ENCODE assay signal across 8 cellular contexts in the genomic region with DNA sequence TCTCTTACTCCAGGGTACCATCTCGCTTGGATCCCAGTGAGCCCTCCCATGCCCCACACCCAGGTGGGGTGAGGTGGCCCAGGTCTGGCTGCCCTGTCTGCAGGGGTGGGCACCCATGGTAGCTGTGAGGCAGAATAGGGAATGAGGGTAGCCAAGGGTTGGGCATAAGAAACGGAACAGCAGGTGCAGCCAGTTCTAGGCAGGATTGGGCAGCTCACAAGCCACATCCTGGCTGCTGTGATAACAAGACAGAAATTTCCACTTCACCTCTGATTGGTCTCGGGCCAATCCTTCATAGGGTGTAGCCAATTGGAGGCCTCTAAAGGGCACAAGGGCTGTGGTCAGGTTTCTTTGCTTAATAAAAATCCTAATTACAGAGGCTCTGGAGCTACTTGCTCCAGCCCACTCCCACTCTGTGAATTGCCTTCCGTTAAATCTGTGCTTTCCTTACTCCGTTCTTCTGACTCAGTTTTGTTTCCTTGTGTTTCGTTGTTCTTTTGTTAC. TPM values are rescaled to one million over a fixed set of nuclear protein-coding genes. Genes with fewer than 3 reads are reported as not detected.
A peak's percentile ranks its signal among the peaks of the same experiment; 100 is the strongest.
DNase-seq lines count a peak whose midpoint lies in the region; ATAC-seq and TF ChIP-seq lines count a peak whose summit lies in the region.

No MANE protein-coding gene starts in this region.

- peak; percentile 74 for ATAC-seq in CD4-positive, alpha-beta T cell (ENCODE audit: poor library complexity)
- ATAC-seq in GM23338 (peak; percentile 17), HG02840 (IDR thresholded peaks at IDR 0.05; ENCODE audit: low FRiP score, unreplicated experiment) (no peak), GM18873 (IDR thresholded peaks at IDR 0.05; ENCODE audit: low FRiP score, unreplicated experiment) (no peak), GM18861 (IDR thresholded peaks at IDR 0.05; ENCODE audit: unreplicated experiment) (no peak)
- ATAC-seq in effector memory CD8-positive, alpha-beta T cell (replicated peaks) = peak; percentile 74
- peak; percentile 81 to 86 for ATAC-seq in stimulated activated naive B cell treated with anti-CD40 and anti-IgM and Interleukin-4, amounts not matched to agents 10 μg/mL and 1 μg/mL and 100 μg/mL, for 72 hours (replicated peaks)

- no peak overlapping the region for H3K27ac ChIP-seq in CD4-positive, alpha-beta T cell (ENCODE audit: low read depth, low read length)
- H3K27ac ChIP-seq in GM23338 (ENCODE audit: low read depth) (no peak overlapping the region), RWPE1 (no peak overlapping the region)

- DNase-seq in CD4-positive, alpha-beta T cell = peak in 1 of 10 experiments; percentile 23
- DNase-seq in GM23338 (ENCODE audit: low spot score) = peak; percentile 70
- DNase-seq in RWPE1 (ENCODE audit: low spot score) = peak; percentile 61
- peak; percentile 11 to 29 (median 19) for DNase-seq in effector memory CD8-positive, alpha-beta T cell
- peak; percentile 41 for DNase-seq in stimulated activated naive B cell treated with anti-CD40 and anti-IgM and Interleukin-4, amounts not matched to agents 10 μg/mL and 1 μg/mL and 100 μg/mL, for 72 hours

- peaks cover 21% of the 10 kb centered on the region for H3K27me3 ChIP-seq in CD4-positive, alpha-beta T cell (ENCODE audit: control insufficient read depth, insufficient read depth, low read length)
- H3K27me3 ChIP-seq in GM23338 (ENCODE audit: insufficient read depth) = peaks cover 61% of the 10 kb centered on the region

- peaks cover 4% of the 10 kb centered on the region; the same call in 1 of the 2 replicates for H3F3A ChIP-seq in GM23338 (replicated peaks; ENCODE audit: low read depth)

- CTCF ChIA-PET in CD4-positive, alpha-beta T cell (lab: Charles Lee) = no interaction called here
- CTCF ChIA-PET in RWPE1 (lab: Yijun Ruan, JAX) = interaction anchor here (1.0 kb wide), 1 partner anchor 213 kb away, joined by 5 read pairs; no protein-coding TSS in a partner anchor

- peaks cover 7% of the 10 kb centered on the region for H3K4me1 Mint-ChIP-seq in CD4-positive, alpha-beta T cell (ENCODE audit: low read depth)
- no peaks in the 10 kb centered on the region for H3K4me1 Mint-ChIP-seq in GM23338
- peaks cover 7% of the 10 kb centered on the region in 2 donors for H3K4me1 Mint-ChIP-seq in effector memory CD8-positive, alpha-beta T cell (ENCODE audit: low read depth in 2 of 2)
- peaks cover 7 to 28% of the 10 kb centered on the region in 2 donors for H3K4me1 Mint-ChIP-seq in stimulated activated naive B cell treated with anti-CD40 and anti-IgM and Interleukin-4, amounts not matched to agents 10 μg/mL and 1 μg/mL and 100 μg/mL, for 72 hours

- H3K9me3 Mint-ChIP-seq in CD4-positive, alpha-beta T cell = no peaks in the 10 kb centered on the region
- no peaks in the 10 kb centered on the region for H3K9me3 Mint-ChIP-seq in GM23338
- H3K9me3 Mint-ChIP-seq in effector memory CD8-positive, alpha-beta T cell = no peaks in the 10 kb centered on the region
- no peaks in the 10 kb centered on the region for H3K9me3 Mint-ChIP-seq in stimulated activated naive B cell treated with anti-CD40 and anti-IgM and Interleukin-4, amounts not matched to agents 10 μg/mL and 1 μg/mL and 100 μg/mL, for 72 hours

- H3K4me3 Mint-ChIP-seq in CD4-positive, alpha-beta T cell = no peak overlapping the region
- H3K4me3 Mint-ChIP-seq in GM23338 = no peak overlapping the region
- no peak overlapping the region for H3K4me3 Mint-ChIP-seq in effector memory CD8-positive, alpha-beta T cell
- no peak overlapping the region for H3K4me3 Mint-ChIP-seq in stimulated activated naive B cell treated with anti-CD40 and anti-IgM and Interleukin-4, amounts not matched to agents 10 μg/mL and 1 μg/mL and 100 μg/mL, for 72 hours

- POLR2A ChIA-PET in CD4-positive, alpha-beta T cell (lab: Charles Lee) = no interaction called here
- POLR2A ChIA-PET in RWPE1 (lab: Yijun Ruan, JAX; ENCODE audit: low non-redundant PET) = interaction anchor here (0.6 kb wide), 1 partner anchor 245 kb away, joined by 3 read pairs; no protein-coding TSS in a partner anchor

- no peak overlapping the region for H3K4me2 ChIP-seq in GM23338

- H3K4me3 ChIP-seq in GM23338 = no peak overlapping the region

- no peak overlapping the region for H3K27ac Mint-ChIP-seq in CD4-positive, alpha-beta T cell
- no peak overlapping the region for H3K27ac Mint-ChIP-seq in GM23338
- no peak overlapping the region for H3K27ac Mint-ChIP-seq in effector memory CD8-positive, alpha-beta T cell
- no peak overlapping the region for H3K27ac Mint-ChIP-seq in stimulated activated naive B cell treated with anti-CD40 and anti-IgM and Interleukin-4, amounts not matched to agents 10 μg/mL and 1 μg/mL and 100 μg/mL, for 72 hours

- intact Hi-C loops in CD4-positive, alpha-beta T cell (cut with DNase I, micrococcal nuclease) = no loop called here

- 0 out of 2 replicates have a peak, but pooled peaks cover 2% of the 10 kb centered on the region for H4K20me1 ChIP-seq in GM23338 (replicated peaks; ENCODE audit: insufficient read depth)

- TF ChIP-seq CTCF in CD4-positive, alpha-beta T cell (IDR thresholded peaks at IDR 0.05) = no peak
- no peak for TF ChIP-seq CTCF in GM23338 (conservative IDR thresholded peaks at IDR 0.05; ENCODE audit: low read depth in 2 of 2)
- no peak for TF ChIP-seq CTCF in RWPE1 (conservative IDR thresholded peaks at IDR 0.05; ENCODE audit: low read depth)

- H2AFZ ChIP-seq in GM23338 = no peak overlapping the region

- H3K36me3 Mint-ChIP-seq in CD4-positive, alpha-beta T cell (ENCODE audit: low read depth) = no peaks in the 10 kb centered on the region
- H3K36me3 Mint-ChIP-seq in GM23338 (ENCODE audit: low read depth) = no peaks in the 10 kb centered on the region
- H3K36me3 Mint-ChIP-seq in effector memory CD8-positive, alpha-beta T cell (ENCODE audit: insufficient read depth) = peaks cover 5% of the 10 kb centered on the region
- H3K36me3 Mint-ChIP-seq in stimulated activated naive B cell treated with anti-CD40 and anti-IgM and Interleukin-4, amounts not matched to agents 10 μg/mL and 1 μg/mL and 100 μg/mL, for 72 hours = no peaks in the 10 kb centered on the region

- H3K27me3 Mint-ChIP-seq in CD4-positive, alpha-beta T cell = peaks cover 32% of the 10 kb centered on the region
- peaks cover 44% of the 10 kb centered on the region for H3K27me3 Mint-ChIP-seq in GM23338 (ENCODE audit: insufficient read depth, low read depth, poor library complexity)
- H3K27me3 Mint-ChIP-seq in effector memory CD8-positive, alpha-beta T cell = peaks cover 6 to 40% of the 10 kb centered on the region in 2 donors
- peaks cover 36 to 59% of the 10 kb centered on the region in 2 donors for H3K27me3 Mint-ChIP-seq in stimulated activated naive B cell treated with anti-CD40 and anti-IgM and Interleukin-4, amounts not matched to agents 10 μg/mL and 1 μg/mL and 100 μg/mL, for 72 hours

- H3K36me3 ChIP-seq in GM23338 (ENCODE audit: insufficient read depth) = no peaks in the 10 kb centered on the region

- no peaks in the 10 kb centered on the region for H3K9me3 ChIP-seq in CD4-positive, alpha-beta T cell (ENCODE audit: control insufficient read depth, low read length)

- no peaks in the 10 kb centered on the region for H3K79me2 ChIP-seq in GM23338 (replicated peaks; ENCODE audit: insufficient read depth)

- H3K4me1 ChIP-seq in GM23338 (ENCODE audit: insufficient read depth) = no peaks in the 10 kb centered on the region

- no peaks in the 10 kb centered on the region for H3K9me2 ChIP-seq in GM23338 (ENCODE audit: insufficient read depth)

TF ChIP-seq in GM23338, 12 proteins besides CTCF, POLR2A, EP300 and RAD21 (continues in another document):
- TF ChIP-seq JUNB (IDR thresholded peaks at IDR 0.05; ENCODE audit: unreplicated experiment) = no peak
- TF ChIP-seq ZNF114 (CRISPR knock-in tag; IDR thresholded peaks at IDR 0.05) = no peak
- TF ChIP-seq NANOG (IDR thresholded peaks at IDR 0.05; ENCODE audit: borderline replicate concordance) = no peak
- TF ChIP-seq EZH2 (IDR thresholded peaks at IDR 0.05; ENCODE audit: low read depth, unreplicated experiment) = no peak
- TF ChIP-seq EZH2phosphoT487 (IDR thresholded peaks at IDR 0.05; ENCODE audit: unreplicated experiment) = no peak
- TF ChIP-seq CREB1 (CRISPR knock-in tag; IDR thresholded peaks at IDR 0.05; ENCODE audit: low read depth) = no peak
- no peak for TF ChIP-seq STAT1 (IDR thresholded peaks at IDR 0.05; ENCODE audit: unreplicated experiment)
- no peak for TF ChIP-seq ZNF331 (CRISPR knock-in tag; IDR thresholded peaks at IDR 0.05; ENCODE audit: low read depth)

RNA-seq across cellular contexts. Expression of a gene that starts 1.5 kb away (rescaled TPM):
- under 1 TPM in 1 of 2 experiments, not detected in 1; 0.42 TPM for total RNA-seq in CD4-positive, alpha-beta T cell
- 1.0 and 1.2 TPM in 2 replicates for total RNA-seq in GM23338 (2014; rRNA removed; shearing (Covaris generic))
- polyA plus RNA-seq in GM23338 (2016; fragmentation: Nextera tagmentation; extraction: Ambion mirVana) = 0.24 and 0.78 TPM in 2 replicates

RNA-seq across cellular contexts. Expression of a gene that starts 3.2 kb away (rescaled TPM):
- not detected for total RNA-seq in CD4-positive, alpha-beta T cell
- 0.58 and 1.8 TPM in 2 replicates for total RNA-seq in GM23338 (2014; rRNA removed; shearing (Covaris generic))
- 0.38 and 0.74 TPM in 2 replicates for polyA plus RNA-seq in GM23338 (2016; fragmentation: Nextera tagmentation; extraction: Ambion mirVana)

RNA-seq across cellular contexts. Expression of a gene that starts 4.0 kb away (rescaled TPM):
- not detected for total RNA-seq in CD4-positive, alpha-beta T cell
- total RNA-seq in GM23338 (2014; rRNA removed; shearing (Covaris generic)) = 0.87 TPM in 1 of 2 replicates, not detected in the other
- polyA plus RNA-seq in GM23338 (2016; fragmentation: Nextera tagmentation; extraction: Ambion mirVana) = 0.39 and 0.52 TPM in 2 replicates

RNA-seq across cellular contexts. Expression of a gene that starts 44.3 kb away (rescaled TPM):
- 10 to 100 TPM; 15.6 to 17.0 TPM for total RNA-seq in CD4-positive, alpha-beta T cell
- total RNA-seq in GM23338 (2014; rRNA removed; shearing (Covaris generic)) = 57.2 and 128 TPM in 2 replicates
- polyA plus RNA-seq in GM23338 (2016; fragmentation: Nextera tagmentation; extraction: Ambion mirVana) = 37.9 and 41.9 TPM in 2 replicates

RNA-seq across cellular contexts. Expression of a gene that starts 49.7 kb away (rescaled TPM):
- 10 to 100 TPM; 94.8 to 98.4 TPM for total RNA-seq in CD4-positive, alpha-beta T cell
- total RNA-seq in GM23338 (2014; rRNA removed; shearing (Covaris generic)) = 114 and 115 TPM in 2 replicates
- 136 and 151 TPM in 2 replicates for polyA plus RNA-seq in GM23338 (2016; fragmentation: Nextera tagmentation; extraction: Ambion mirVana)

Comparison
In these comparisons a context has a peak if more than half of its experiments do, and no peak if none do; other contexts are left out.
1. ATAC-seq: peak in CD4-positive, alpha-beta T cell (single experiment), GM23338 (single experiment), effector memory CD8-positive, alpha-beta T cell (single experiment) and stimulated activated naive B cell treated with anti-CD40 and anti-IgM and Interleukin-4, amounts not matched to agents 10 μg/mL and 1 μg/mL and 100 μg/mL, for 72 hours (2 of 2); none in HG02840 (single experiment), GM18873 (single experiment) and GM18861 (single experiment).